ENCODE assay signal across 9 cellular contexts in genomic region chr13:76473552-76474134, GRCh38.
A peak's percentile ranks its signal among the peaks of the same experiment; 100 is the strongest.
DNase-seq lines count a peak whose midpoint lies in the region; ATAC-seq and TF ChIP-seq lines count a peak whose summit lies in the region.
"Had no signal": no experiment of that assay in that cellular context is flagged by ENCODE, and none has a peak within 500 bp of the region (broad histone marks: within the 10 kb centered on the region; RNA-seq: fewer than 3 reads in every experiment).

No MANE protein-coding gene starts in this region.

- H3K4me3 ChIP-seq in foreskin fibroblast (ENCODE audit: low read depth in 1 of 2, low read length in 2 of 2) (no peak overlapping the region), thyroid gland (replicated peaks in 1 of 3) (no peak overlapping the region)
- H3K4me3 ChIP-seq: skin epidermis had no signal

- H3K4me1 ChIP-seq in thyroid gland: no peaks in the 10 kb centered on the region

- POLR2A ChIA-PET in RWPE1 (lab: Yijun Ruan, JAX; ENCODE audit: low non-redundant PET): no interaction called here

- H3K9me3 ChIP-seq in thyroid gland: no peaks in the 10 kb centered on the region

- intact Hi-C loops in thyroid gland (cut with DNase I): loop anchor here (5.0 to 10.0 kb wide), 2 partner anchors 601 to 779 kb away; no protein-coding TSS in a partner anchor

- DNase-seq in GDM1 (lab: John Stamatoyannopoulos, UW): peak; percentile 78
- DNase-seq in KG1 (lab: John Stamatoyannopoulos, UW): peak; percentile 79
- DNase-seq in RWPE1 (ENCODE audit: low spot score): peak; percentile 54
- DNase-seq in activated T-helper 1 cell treated with anti-CD3 and anti-CD28 coated beads, Interleukin-2, amount 50 U/mL, for 16 hours (ENCODE audit: low read depth in 1 of 2, low spot score in 1 of 2): peak; percentile 26 to 40
- DNase-seq in foreskin fibroblast: peak; percentile 59 to 90
- peak; percentile 36 for DNase-seq in occipital lobe (lab: John Stamatoyannopoulos, UW)
- DNase-seq in thyroid gland: peak; percentile 73 to 79

- H3K27ac ChIP-seq in RWPE1 (no peak overlapping the region), thyroid gland (no peak overlapping the region)

- TF ChIP-seq POLR2A in thyroid gland (IDR thresholded peaks at IDR 0.05): no peak

- TF ChIP-seq CTCF in RWPE1 (conservative IDR thresholded peaks at IDR 0.05; ENCODE audit: low read depth) (peak; percentile 73), foreskin fibroblast (IDR thresholded peaks at IDR 0.05; ENCODE audit: low read depth, low read length) (peak; percentile 64), thyroid gland (IDR thresholded peaks at IDR 0.05) (peak; percentile 70 to 99 (median 88))

- H3K36me3 ChIP-seq in thyroid gland: no peaks in the 10 kb centered on the region

- CTCF ChIA-PET in RWPE1 (lab: Yijun Ruan, JAX): interaction anchor here (0.6 to 0.7 kb wide), 6 partner anchors 16 to 789 kb away, joined by 3 to 4 read pairs (median 3); no protein-coding TSS in a partner anchor

- no peaks in the 10 kb centered on the region for H3K27me3 ChIP-seq in thyroid gland

- ATAC-seq in GM21825 (IDR thresholded peaks at IDR 0.05; ENCODE audit: unreplicated experiment): peak; percentile 99
